In genomic region chr11:80727315-80727714, GRCh38 we compare ENCODE assay signal across 9 cellular contexts.
DNase-seq lines count a peak whose midpoint lies in the region; ATAC-seq, FAIRE-seq and TF ChIP-seq lines count a peak whose summit lies in the region.
"Had no signal": no experiment of that assay in that cellular context is flagged by ENCODE, and none has a peak within 500 bp of the region (broad histone marks: within the 10 kb centered on the region; RNA-seq: fewer than 3 reads in every experiment).

No MANE protein-coding gene starts in this region.

- CTCF ChIA-PET in Calu3 (lab: Charles Lee), result no interaction called here

- H3K4me3 Mint-ChIP-seq in Calu3 (ENCODE audit: low read depth, unreplicated experiment), result no peak overlapping the region
- no peak overlapping the region for H3K4me3 Mint-ChIP-seq in T-helper 2 cell treated with Interferon-gamma antibody and Interleukin-4, amounts not matched to agents 5 μg/mL and 100 μg/mL, for 36 hours

- H3K4me3 ChIP-seq in astrocyte of the spinal cord (ENCODE audit: low read depth, low read length) (no peak overlapping the region), small intestine (ENCODE audit: low read depth in 1 of 2, low read length in 2 of 2) (no peak overlapping the region)

- ATAC-seq in GM19438 (IDR thresholded peaks at IDR 0.05; ENCODE audit: low read depth, unreplicated experiment) (peak; percentile 90), HG03442 (IDR thresholded peaks at IDR 0.05; ENCODE audit: unreplicated experiment) (peak; percentile 84)
- ATAC-seq: right cardiac atrium had no signal

- no peaks in the 10 kb centered on the region for H3K36me3 ChIP-seq in small intestine (ENCODE audit: control insufficient read depth in 2 of 2, insufficient read depth in 2 of 2, low read length in 2 of 2)

- peaks cover 2% of the 10 kb centered on the region for H3K9me3 Mint-ChIP-seq in Calu3 (ENCODE audit: low read depth, unreplicated experiment)
- peaks cover 5% of the 10 kb centered on the region for H3K9me3 Mint-ChIP-seq in T-helper 2 cell treated with Interferon-gamma antibody and Interleukin-4, amounts not matched to agents 5 μg/mL and 100 μg/mL, for 36 hours

- H3K27ac Mint-ChIP-seq in Calu3 (ENCODE audit: unreplicated experiment), result no peak overlapping the region
- H3K27ac Mint-ChIP-seq in T-helper 2 cell treated with Interferon-gamma antibody and Interleukin-4, amounts not matched to agents 5 μg/mL and 100 μg/mL, for 36 hours, result no peak overlapping the region

- H3K27me3 ChIP-seq in small intestine (ENCODE audit: control insufficient read depth in 2 of 2, insufficient read depth in 2 of 2, low read length in 2 of 2), result no peaks in the 10 kb centered on the region

- in situ Hi-C loops in astrocyte of the spinal cord (cut with HindIII; ENCODE audit: low sequenced_read_pairs), result no loop called here

- no peaks in the 10 kb centered on the region for H3K4me1 ChIP-seq in small intestine (ENCODE audit: control insufficient read depth in 2 of 2, insufficient read depth in 1 of 2, low read depth in 1 of 2, low read length in 1 of 2)

- H3K4me1 Mint-ChIP-seq in Calu3 (ENCODE audit: low read depth, unreplicated experiment), result no peaks in the 10 kb centered on the region
- no peaks in the 10 kb centered on the region for H3K4me1 Mint-ChIP-seq in T-helper 2 cell treated with Interferon-gamma antibody and Interleukin-4, amounts not matched to agents 5 μg/mL and 100 μg/mL, for 36 hours (ENCODE audit: low read depth)

- BruUV-seq in Calu3 (replicated peaks; lab: Mats Ljungman, UMichigan), result no TSS peak

- 5 to 12% (median 8%) methylated on average over 3 of the region's 3 CpGs for WGBS in small intestine, 3 donors

- FAIRE-seq in small intestine (lab: Jason Lieb, UNC), result no peak

- intact Hi-C loops in Calu3 (cut with micrococcal nuclease; ENCODE audit: unreplicated experiment), result loop anchor here (5.0 kb wide), 1 partner anchor 280 kb away; no protein-coding TSS in a partner anchor

- H3K27ac ChIP-seq in small intestine (ENCODE audit: low read depth in 1 of 2, low read length in 1 of 2), result no peak overlapping the region

- H3K27me3 Mint-ChIP-seq in Calu3 (ENCODE audit: unreplicated experiment), result no peaks in the 10 kb centered on the region
- H3K27me3 Mint-ChIP-seq in T-helper 2 cell treated with Interferon-gamma antibody and Interleukin-4, amounts not matched to agents 5 μg/mL and 100 μg/mL, for 36 hours (ENCODE audit: low read depth), result no peaks in the 10 kb centered on the region

- DNase-seq in Calu3 (peak; percentile 24), astrocyte of the spinal cord (ENCODE audit: low read depth, low spot score) (no peak), small intestine (peak; percentile 55), cortex of kidney (lab: John Stamatoyannopoulos, UW) (no peak), cerebellum (ENCODE audit: low spot score) (no peak)
- no peak for DNase-seq in T-helper 2 cell treated with Interferon-gamma antibody and Interleukin-4, amounts not matched to agents 5 μg/mL and 100 μg/mL, for 36 hours (ENCODE audit: low spot score)

- H3K36me3 Mint-ChIP-seq in Calu3 (ENCODE audit: insufficient read depth, unreplicated experiment), result no peaks in the 10 kb centered on the region
- H3K36me3 Mint-ChIP-seq in T-helper 2 cell treated with Interferon-gamma antibody and Interleukin-4, amounts not matched to agents 5 μg/mL and 100 μg/mL, for 36 hours (ENCODE audit: low read depth), result no peaks in the 10 kb centered on the region

- TF ChIP-seq CTCF in Calu3 (IDR thresholded peaks at IDR 0.05; ENCODE audit: unreplicated experiment) (peak; percentile 20), astrocyte of the spinal cord (IDR thresholded peaks at IDR 0.05; ENCODE audit: low read depth, low read length) (peak; percentile 35)

- no peaks in the 10 kb centered on the region for H3K9me3 ChIP-seq in small intestine (ENCODE audit: control insufficient read depth, low read depth)

Comparison
In these comparisons a context has a peak if more than half of its experiments do, and no peak if none do; other contexts are left out.
1. DNase-seq: peak in Calu3 (single experiment) and small intestine (single experiment); none in astrocyte of the spinal cord (single experiment), cortex of kidney (single experiment), T-helper 2 cell treated with Interferon-gamma antibody and Interleukin-4, amounts not matched to agents 5 μg/mL and 100 μg/mL, for 36 hours (single experiment) and cerebellum (single experiment).